ENCODE assay signal across 3 cellular contexts in genomic region chr6:42559276-42559675, GRCh38. TPM values are rescaled to one million over a fixed set of nuclear protein-coding genes. Genes with fewer than 3 reads are reported as not detected.
A peak's percentile ranks its signal among the peaks of the same experiment; 100 is the strongest.
DNase-seq lines count a peak whose midpoint lies in the region; ATAC-seq, FAIRE-seq and TF ChIP-seq lines count a peak whose summit lies in the region.
"Not testable (repeated sequence)": the region's sequence is repeated elsewhere in the genome, so short reads cannot be mapped to it uniquely, and the experiment has no call there.

No MANE protein-coding gene starts in this region.

- not testable (repeated sequence) for H4K20me1 ChIP-seq in K562 (replicated peaks; ENCODE audit: control insufficient read depth, insufficient read depth, low read length)

- not testable (repeated sequence) for TF ChIP-seq RAD21 in K562 (CRISPR knock-in tag; conservative IDR thresholded peaks at IDR 0.05 in 1 of 2, IDR thresholded peaks at IDR 0.05 in 1 of 2)

- not testable (repeated sequence) for H3K36me3 Mint-ChIP-seq in activated CD4-positive, alpha-beta T cell treated with anti-CD3 and anti-CD28 coated beads, Interleukin-2, amount 10 ng/mL, durations not matched to agents 24 days and 14 days (ENCODE audit: low read depth)

- not testable (repeated sequence) for H3K27me3 Mint-ChIP-seq in activated CD4-positive, alpha-beta T cell treated with anti-CD3 and anti-CD28 coated beads, Interleukin-2, amount 10 ng/mL, durations not matched to agents 24 days and 14 days

- not testable (repeated sequence) for H3K27ac Mint-ChIP-seq in activated CD4-positive, alpha-beta T cell treated with anti-CD3 and anti-CD28 coated beads, Interleukin-2, amount 10 ng/mL, durations not matched to agents 24 days and 14 days

- intact Hi-C loops in activated CD4-positive, alpha-beta T cell treated with anti-CD3 and anti-CD28 coated beads, Interleukin-2, amount 10 ng/mL, durations not matched to agents 24 days and 14 days (cut with micrococcal nuclease); K562 (cut with micrococcal nuclease): not testable (repeated sequence)

- CTCF ChIA-PET in K562 (lab: Yijun Ruan, JAX; ENCODE audit: low intra/inter-chr PET ratio) = interaction anchor here (0.7 kb wide), 1 partner anchor 168 kb away, joined by 3 read pairs; no protein-coding TSS in a partner anchor

- 26% methylated on average over 6 of the region's 6 CpGs for WGBS in K562 (ENCODE audit: insufficient coverage, low coverage, missing lambda C conversion rate)

- H3K4me1 ChIP-seq in K562 (replicated peaks in 1 of 2; ENCODE audit: control insufficient read depth in 2 of 2, insufficient read depth in 2 of 2, low read length in 2 of 2) = not testable (repeated sequence)

- not testable (repeated sequence) for H3K27ac ChIP-seq in K562 (ENCODE audit: extremely low read depth, low read depth, low read length)

- not testable (repeated sequence) for TF ChIP-seq EP300 in K562 (IDR thresholded peaks at IDR 0.05; ENCODE audit: low read length)

- H3K9me1 ChIP-seq in K562 (ENCODE audit: control insufficient read depth, insufficient read depth, low read length) = not testable (repeated sequence)

- not testable (repeated sequence) for H3K79me2 ChIP-seq in K562 (ENCODE audit: control insufficient read depth, insufficient read depth, low read length)

- BruUV-seq in K562 (replicated peaks; lab: Mats Ljungman, UMichigan) = not testable (repeated sequence)

- TF ChIP-seq CTCF in K562 (IDR thresholded peaks at IDR 0.05 in 2 of 3, conservative IDR thresholded peaks at IDR 0.05 in 1 of 3; ENCODE audit: insufficient read depth in 2 of 3, low read depth in 1 of 3, low read length in 3 of 3) = not testable (repeated sequence)

- not testable (repeated sequence) for TF ChIP-seq POLR2A in K562 (conservative IDR thresholded peaks at IDR 0.05)

- H3K36me3 ChIP-seq in K562 (ENCODE audit: control insufficient read depth, insufficient read depth, low read length) = not testable (repeated sequence)

- POLR2A ChIA-PET in K562 (lab: Yijun Ruan, JAX) = not testable (repeated sequence)

- not testable (repeated sequence) for H3K9me3 ChIP-seq in K562 (replicated peaks; ENCODE audit: control insufficient read depth, insufficient read depth, low read depth, low read length)

- not testable (repeated sequence) for H3K9ac ChIP-seq in K562 (ENCODE audit: insufficient read depth in 1 of 2, low read depth in 2 of 2, low read length in 2 of 2)

- not testable (repeated sequence) for H3K4me3 Mint-ChIP-seq in activated CD4-positive, alpha-beta T cell treated with anti-CD3 and anti-CD28 coated beads, Interleukin-2, amount 10 ng/mL, durations not matched to agents 24 days and 14 days

- H3K27me3 ChIP-seq in K562 (ENCODE audit: control insufficient read depth in 2 of 2, insufficient read depth in 2 of 2, low read length in 2 of 2) = not testable (repeated sequence)

- not testable (repeated sequence) for FAIRE-seq in K562 (lab: Jason Lieb, UNC)

- H2AFZ ChIP-seq in K562 (ENCODE audit: low read depth, low read length) = not testable (repeated sequence)

- peaks cover 15% of the 10 kb centered on the region for H3K4me1 Mint-ChIP-seq in activated CD4-positive, alpha-beta T cell treated with anti-CD3 and anti-CD28 coated beads, Interleukin-2, amount 10 ng/mL, durations not matched to agents 24 days and 14 days

- not testable (repeated sequence) for H3K9me3 Mint-ChIP-seq in activated CD4-positive, alpha-beta T cell treated with anti-CD3 and anti-CD28 coated beads, Interleukin-2, amount 10 ng/mL, durations not matched to agents 24 days and 14 days

- not testable (repeated sequence) for H3K4me3 ChIP-seq in K562

- in situ Hi-C loops in K562 (cut with MboI) = not testable (repeated sequence)

- ATAC-seq in K562 = not testable (repeated sequence)

- H3K4me2 ChIP-seq in K562 (ENCODE audit: insufficient read depth, low read length) = not testable (repeated sequence)

- peak; percentile 38 for DNase-seq in RPMI8226
- DNase-seq in activated CD4-positive, alpha-beta T cell treated with anti-CD3 and anti-CD28 coated beads, Interleukin-2, amount 10 ng/mL, durations not matched to agents 24 days and 14 days = peak; percentile 54
- DNase-seq in K562 (ENCODE audit: extremely low read depth in 1 of 4, low spot score in 3 of 4) = not testable (repeated sequence)

TF ChIP-seq in K562, 482 proteins besides CTCF, POLR2A, EP300 and RAD21:
- peak; percentile 45 for TF ChIP-seq ZNF316 (IDR thresholded peaks at IDR 0.05)
- 0 out of 2 replicates have a peak, but pooled peaks have one; percentile 11 for TF ChIP-seq MAFG (tag; conservative IDR thresholded peaks at IDR 0.05)
- peak; percentile 60 for TF ChIP-seq CBFA2T3 (IDR thresholded peaks at IDR 0.05)
- TF ChIP-seq KDM1A (IDR thresholded peaks at IDR 0.05) = 0 out of 4 replicates have a peak, but pooled peaks of 1 of the 2 experiments have one; percentile 10
- peak; percentile 27; the same call in 1 of the 2 replicates for TF ChIP-seq C11orf30 (IDR thresholded peaks at IDR 0.05; ENCODE audit: low read depth)
- TF ChIP-seq HNRNPLL (IDR thresholded peaks at IDR 0.05; ENCODE audit: low read depth, low read length, poor library complexity, severe bottlenecking) = peak; percentile 20
- TF ChIP-seq TAL1 (IDR thresholded peaks at IDR 0.05) = peak; percentile 16; the same call in 1 of the 2 replicates

RNA-seq across cellular contexts. Expression of gene UBR2, which starts 4.6 kb away (rescaled TPM):
- total RNA-seq in activated CD4-positive, alpha-beta T cell treated with anti-CD3 and anti-CD28 coated beads, Interleukin-2, amount 10 ng/mL, durations not matched to agents 24 days and 14 days = 30.1 and 30.8 TPM in 2 replicates
- total RNA-seq in K562 (2011; cell fraction: chromatin; rRNA removed; ENCODE audit: low replicate concordance) = 40.5 and 114 TPM in 2 replicates
- total RNA-seq in K562 (2011; cell fraction: nucleolus; rRNA removed) = 20.5 and 25.0 TPM in 2 replicates
- total RNA-seq in K562 (2011; cell fraction: nucleoplasm; rRNA removed) = 44.1 and 48.8 TPM in 2 replicates
- total RNA-seq in K562 (2014; rRNA removed) (23.4 and 26.8 TPM in 2 replicates), K562 (2014; rRNA removed; fragmentation: Illumina TruSeq; extraction: Trizol) (38.9 and 41.3 TPM in 2 replicates), K562 (2015; rRNA removed; fragmentation: Illumina TruSeq; extraction: Trizol) (34.4 and 35.0 TPM in 2 replicates), K562 (2021) (33.5 and 35.3 TPM in 2 replicates)
- polyA plus RNA-seq in K562 (2011; rRNA removed) (29.5 and 35.4 TPM in 2 replicates), K562 (2014; fragmentation: Illumina TruSeq; extraction: Trizol) (17.2 and 21.4 TPM in 2 replicates), K562 (2014; fragmentation: Nextera tagmentation; extraction: Ambion mirVana) (10 to 100 TPM in 1 of 2 experiments, 1 to 10 TPM in 1; 9.1 to 13.1 TPM), K562 (2014; rRNA removed) (14.7 and 16.4 TPM in 2 replicates)
- 8.0 and 17.6 TPM in 2 replicates for polyA plus RNA-seq in K562 (2011; cell fraction: cytosol; rRNA removed)
- 19.9 and 29.8 TPM in 2 replicates for polyA plus RNA-seq in K562 (2011; cell fraction: nucleus; rRNA removed)
- polyA plus RNA-seq in K562 (2012) = 15.1 and 17.7 TPM in 2 replicates
- polyA minus RNA-seq in K562 (2011; rRNA and poly(A)+ RNA removed) = 106 and 107 TPM in 2 replicates
- polyA minus RNA-seq in K562 (2011; cell fraction: cytosol; rRNA and poly(A)+ RNA removed) = 22.6 and 36.3 TPM in 2 replicates
- 19.1 and 36.5 TPM in 2 replicates for polyA minus RNA-seq in K562 (2011; cell fraction: nucleus; rRNA and poly(A)+ RNA removed)
